ENCODE assay signal across 16 cellular contexts in the genomic region with DNA sequence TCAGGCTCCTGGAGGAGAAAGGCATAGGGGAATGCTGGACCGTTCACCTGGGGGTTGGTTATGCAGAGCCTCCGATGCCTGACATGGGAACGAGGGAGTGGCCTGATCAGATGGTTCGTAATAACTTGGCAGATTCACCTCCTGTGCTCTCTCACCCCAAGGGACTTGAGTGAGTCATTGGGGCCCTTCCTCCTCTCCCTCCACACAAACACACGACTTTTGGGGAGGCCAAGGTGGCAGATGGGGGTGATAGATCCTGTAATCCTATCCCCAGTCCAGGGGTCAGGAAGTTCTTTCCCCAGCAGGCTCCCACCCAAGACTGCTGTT. TPM values are rescaled to one million over a fixed set of nuclear protein-coding genes. Genes with fewer than 3 reads are reported as not detected.
A peak's percentile ranks its signal among the peaks of the same experiment; 100 is the strongest.
DNase-seq lines count a peak whose midpoint lies in the region; ATAC-seq, FAIRE-seq and TF ChIP-seq lines count a peak whose summit lies in the region.
"Had no signal": no experiment of that assay in that cellular context is flagged by ENCODE, and none has a peak within 500 bp of the region (broad histone marks: within the 10 kb centered on the region; RNA-seq: fewer than 3 reads in every experiment).

No MANE protein-coding gene starts in this region.

- peaks cover 2% of the 10 kb centered on the region; the same call in 1 of the 2 replicates for H3K23me2 ChIP-seq in H1 (ENCODE audit: low read depth, low read length)

- H2AK5ac ChIP-seq in H1 (ENCODE audit: low read depth, low read length), result no peak overlapping the region

- no peak overlapping the region for H2AFZ ChIP-seq in H1 (ENCODE audit: low read length)

- H3K14ac ChIP-seq in H1 (ENCODE audit: insufficient read length), result no peak overlapping the region

- POLR2A ChIA-PET in H1 (lab: Charles Lee; ENCODE audit: partially characterized antibody), result no interaction called here

- H3K4me1 Mint-ChIP-seq in stimulated activated memory B cell treated with anti-CD40 and anti-IgM and Interleukin-4, amounts not matched to agents 10 μg/mL and 1 μg/mL and 100 μg/mL, for 72 hours, result peaks cover 39% of the 10 kb centered on the region

- H3K4me1 ChIP-seq in H1 (replicated peaks in 1 of 4; ENCODE audit: control insufficient read depth in 3 of 4, insufficient read depth in 4 of 4, low read length in 3 of 4), result peaks cover 0 to 4% (median 0%) of the 10 kb centered on the region in 4 experiments; a peak in 1 of 7 replicates
- H3K4me1 ChIP-seq: colonic mucosa had no signal

- H3K27ac ChIP-seq in H1 (ENCODE audit: low read depth, low read length), result no peak overlapping the region
- H3K27ac ChIP-seq: colonic mucosa, gastroesophageal sphincter, SK-N-MC, suprapubic skin had no signal

- TF ChIP-seq POLR2A in H1 (IDR thresholded peaks at IDR 0.05; ENCODE audit: control extremely low read depth in 1 of 2, low read depth in 2 of 2, low read length in 2 of 2), result no peak

- H3K56ac ChIP-seq in H1 (replicated peaks; ENCODE audit: insufficient read length, low read depth, low read length), result no peak overlapping the region

- H2BK5ac ChIP-seq in H1 (ENCODE audit: low read depth, low read length), result no peak overlapping the region

- FAIRE-seq in H1 (lab: Jason Lieb, UNC), result no peak
- FAIRE-seq: islet of Langerhans had no signal

- peak overlapping the region; percentile 99 for H3K27ac Mint-ChIP-seq in stimulated activated memory B cell treated with anti-CD40 and anti-IgM and Interleukin-4, amounts not matched to agents 10 μg/mL and 1 μg/mL and 100 μg/mL, for 72 hours

- TF ChIP-seq CTCF in GM12865 (IDR thresholded peaks at IDR 0.05; ENCODE audit: insufficient read depth, low read depth, low read length, missing control alignments) (no peak), H1 (IDR thresholded peaks at IDR 0.05; ENCODE audit: control extremely low read depth in 1 of 3, insufficient read depth in 1 of 3, low read depth in 1 of 3, low read length in 3 of 3) (no peak)

- CTCF ChIA-PET in H1 (lab: Charles Lee; ENCODE audit: partially characterized antibody), result interaction anchor here (0.8 to 2.5 kb wide), 4 partner anchors 9 to 219 kb away, joined by 4 to 9 read pairs (median 6); no protein-coding TSS in a partner anchor

- no peak overlapping the region; the same call in 1 of the 2 replicates for H3K18ac ChIP-seq in H1 (ENCODE audit: extremely low read depth, low read length)

- H3K4me2 ChIP-seq in H1 (ENCODE audit: insufficient read depth in 1 of 2, low read depth in 2 of 2, low read length in 2 of 2), result no peak overlapping the region

- H3K4me3 ChIP-seq in GM12865 (ENCODE audit: low read depth, low read length), result no peak overlapping the region
- H3K4me3 ChIP-seq in H1 (ENCODE audit: extremely low read depth in 1 of 4, insufficient read depth in 2 of 4, low read depth in 3 of 4, low read length in 4 of 4), result no peak overlapping the region
- H3K4me3 ChIP-seq: colonic mucosa, gastroesophageal sphincter, mucosa of descending colon, SK-N-MC, suprapubic skin had no signal

- H2BK120ac ChIP-seq in H1 (replicated peaks; ENCODE audit: low read depth, low read length), result no peak overlapping the region

- no peak overlapping the region for H3K4ac ChIP-seq in H1 (replicated peaks; ENCODE audit: insufficient read length, low read depth, low read length)

- no peaks in the 10 kb centered on the region for H3K27me3 ChIP-seq in H1 (replicated peaks in 1 of 4; ENCODE audit: control insufficient read depth in 3 of 4, extremely low read depth in 1 of 4, insufficient read depth in 3 of 4, low read length in 3 of 4)
- H3K27me3 ChIP-seq: colonic mucosa, gastroesophageal sphincter, suprapubic skin had no signal

- H3K79me1 ChIP-seq in H1 (ENCODE audit: low read depth, low read length), result no peaks in the 10 kb centered on the region

- peak; percentile 73 for ATAC-seq in stimulated activated memory B cell treated with anti-CD40 and anti-IgM and Interleukin-4, amounts not matched to agents 10 μg/mL and 1 μg/mL and 100 μg/mL, for 72 hours
- ATAC-seq in HG02571 (IDR thresholded peaks at IDR 0.05; ENCODE audit: unreplicated experiment) (no peak), HG02642 (IDR thresholded peaks at IDR 0.05; ENCODE audit: poor library complexity, unreplicated experiment) (no peak)
- ATAC-seq: activated CD4-positive, CD25-positive, alpha-beta regulatory T cell treated with anti-CD3 and anti-CD28 coated beads, Interleukin-2, amount 50 U/mL, for 24 hours; gastroesophageal sphincter; mucosa of descending colon had no signal

- no peak overlapping the region for H2BK15ac ChIP-seq in H1 (ENCODE audit: low read length)

- no peaks in the 10 kb centered on the region for H3K36me3 ChIP-seq in H1 (ENCODE audit: control insufficient read depth in 2 of 4, insufficient read depth in 4 of 4, low read length in 3 of 4)
- H3K36me3 ChIP-seq: colonic mucosa, gastroesophageal sphincter, suprapubic skin had no signal

- H3K79me2 ChIP-seq in H1 (ENCODE audit: control insufficient read depth in 1 of 2, insufficient read depth in 2 of 2, low read length in 2 of 2), result no peaks in the 10 kb centered on the region

- H2BK12ac ChIP-seq in H1 (ENCODE audit: low read depth, low read length), result 0 out of 2 replicates have a peak overlapping the region, but pooled peaks have one; percentile 23

- DNase-seq in GM12865 (ENCODE audit: low read depth) (peak; percentile 36), NCI-H69 (lab: John Stamatoyannopoulos, UW) (peak; percentile 21), H1 (ENCODE audit: low read depth in 1 of 2, low spot score in 2 of 2) (no peak)
- no peak for DNase-seq in activated T-cell treated with anti-CD3 and anti-CD28 coated beads, Interleukin-2, amount 50 U/mL, for 1 hour
- DNase-seq: amniotic stem cell, colonic mucosa, mucosa of descending colon, NCI-H1694 had no signal

- no peaks in the 10 kb centered on the region for H3K36me3 Mint-ChIP-seq in stimulated activated memory B cell treated with anti-CD40 and anti-IgM and Interleukin-4, amounts not matched to agents 10 μg/mL and 1 μg/mL and 100 μg/mL, for 72 hours

- no peak overlapping the region for H4K91ac ChIP-seq in H1 (replicated peaks; ENCODE audit: insufficient read length, low read length)

- no peaks in the 10 kb centered on the region for H3K9me3 Mint-ChIP-seq in stimulated activated memory B cell treated with anti-CD40 and anti-IgM and Interleukin-4, amounts not matched to agents 10 μg/mL and 1 μg/mL and 100 μg/mL, for 72 hours

- no peaks in the 10 kb centered on the region for H3K27me3 Mint-ChIP-seq in stimulated activated memory B cell treated with anti-CD40 and anti-IgM and Interleukin-4, amounts not matched to agents 10 μg/mL and 1 μg/mL and 100 μg/mL, for 72 hours

- 71% methylated on average over 5 of the region's 5 CpGs; no CpG with 5 or more reads in 1 of the 2 experiments for WGBS in H1 (ENCODE audit: extremely low coverage in 1 of 2, insufficient coverage in 1 of 2, insufficient read length in 1 of 2, insufficient replicate concordance in 2 of 2, low coverage in 1 of 2, low lambda C conversion rate in 2 of 2, missing lambda C conversion rate in 1 of 2), 2 experiments

- TF ChIP-seq EP300 in H1 (IDR thresholded peaks at IDR 0.05; ENCODE audit: borderline replicate concordance in 1 of 2, low read depth in 2 of 2, low read length in 2 of 2), result no peak

- no peak overlapping the region for H3K4me3 Mint-ChIP-seq in stimulated activated memory B cell treated with anti-CD40 and anti-IgM and Interleukin-4, amounts not matched to agents 10 μg/mL and 1 μg/mL and 100 μg/mL, for 72 hours

- H4K5ac ChIP-seq in H1 (ENCODE audit: insufficient read length, low read depth, low read length), result no peak overlapping the region

- H4K20me1 ChIP-seq in H1 (replicated peaks in 1 of 2; ENCODE audit: control insufficient read depth in 1 of 2, insufficient read depth in 2 of 2, low read length in 2 of 2), result no peaks in the 10 kb centered on the region

- no peak overlapping the region; a peak in 1 of 7 replicates for H3K9ac ChIP-seq in H1 (replicated peaks in 1 of 4; ENCODE audit: extremely low read depth in 1 of 4, low read depth in 3 of 4, low read length in 3 of 4)

- H2BK20ac ChIP-seq in H1 (ENCODE audit: low read length), result no peak overlapping the region

- H4K8ac ChIP-seq in H1 (ENCODE audit: extremely low read depth, insufficient read depth, low read length), result no peak overlapping the region

- no peak overlapping the region for H3K23ac ChIP-seq in H1 (ENCODE audit: insufficient read length)

- no peaks in the 10 kb centered on the region for H3K9me3 ChIP-seq in H1 (ENCODE audit: insufficient read depth in 2 of 2, low read depth in 1 of 2, low read length in 1 of 2)
- H3K9me3 ChIP-seq: colonic mucosa, gastroesophageal sphincter, mucosa of descending colon, suprapubic skin had no signal

- no peak for TF ChIP-seq RAD21 in H1 (IDR thresholded peaks at IDR 0.05 in 1 of 2, conservative IDR thresholded peaks at IDR 0.05 in 1 of 2; ENCODE audit: low read depth in 2 of 2, low read length in 2 of 2)

TF ChIP-seq in H1, 55 proteins besides CTCF, POLR2A, EP300 and RAD21 (continues in another document):
- TF ChIP-seq EGR1 (IDR thresholded peaks at IDR 0.05; ENCODE audit: borderline replicate concordance, low read depth, low read length) (no peak), SIRT6 (IDR thresholded peaks at IDR 0.05; ENCODE audit: low read length) (no peak), GABPA (IDR thresholded peaks at IDR 0.05; ENCODE audit: borderline replicate concordance, insufficient read depth, low read length) (no peak), SUZ12 (IDR thresholded peaks at IDR 0.05; ENCODE audit: low read length) (no peak), JUN (IDR thresholded peaks at IDR 0.05; ENCODE audit: low read depth, low read length) (no peak), KDM4A (IDR thresholded peaks at IDR 0.05; ENCODE audit: low read depth, low read length, severe bottlenecking) (no peak)

RNA-seq across cellular contexts. Expression of gene ARFGEF2, which starts 45.6 kb away (rescaled TPM):
- total RNA-seq in H1 (2021; fragmentation: NEBNext Ultra II Directional; extraction: Animal tissue kit (Norgen Biotek cat#: 25700)), result 21.5 and 21.8 TPM in 2 replicates
- polyA plus RNA-seq in H1 (2011; rRNA removed), result 6.7 and 8.1 TPM in 2 replicates
- 9.4 TPM for polyA plus RNA-seq in H1 (2011; cell fraction: cytosol; rRNA removed)
- 14.0 TPM for polyA plus RNA-seq in H1 (2011; cell fraction: nucleus; rRNA removed)
- polyA plus RNA-seq in H1 (2012, experiment 1 of 2), result 8.8 to 14.4 TPM (median 12.1 TPM) in 4 replicates
- polyA plus RNA-seq in H1 (2012, experiment 2 of 2), result 0.66 TPM
- 9.1 TPM for polyA plus RNA-seq in H1 (2013, experiment 1 of 2)
- polyA plus RNA-seq in H1 (2013, experiment 2 of 2), result 9.3 TPM
- 33.0 and 42.7 TPM in 2 replicates for polyA minus RNA-seq in H1 (2011; rRNA and poly(A)+ RNA removed)
- 15.7 TPM for polyA minus RNA-seq in H1 (2011; cell fraction: cytosol; rRNA and poly(A)+ RNA removed)
- 33.7 TPM for polyA minus RNA-seq in H1 (2011; cell fraction: nucleus; rRNA and poly(A)+ RNA removed)

RNA-seq across cellular contexts. Expression of gene PREX1, which starts 48.1 kb away (rescaled TPM):
- 12.8 and 13.5 TPM in 2 replicates for total RNA-seq in H1 (2021; fragmentation: NEBNext Ultra II Directional; extraction: Animal tissue kit (Norgen Biotek cat#: 25700))
- 10.7 and 13.4 TPM in 2 replicates for polyA plus RNA-seq in H1 (2011; rRNA removed)
- polyA plus RNA-seq in H1 (2011; cell fraction: cytosol; rRNA removed), result 9.6 TPM
- polyA plus RNA-seq in H1 (2011; cell fraction: nucleus; rRNA removed), result 17.7 TPM
- polyA plus RNA-seq in H1 (2012, experiment 1 of 2), result 8.8 to 13.0 TPM (median 12.7 TPM) in 4 replicates
- 8.5 TPM for polyA plus RNA-seq in H1 (2012, experiment 2 of 2)
- polyA plus RNA-seq in H1 (2013, experiment 1 of 2), result 6.3 TPM
- 6.2 TPM for polyA plus RNA-seq in H1 (2013, experiment 2 of 2)
- polyA minus RNA-seq in H1 (2011; rRNA and poly(A)+ RNA removed), result 12.9 and 16.1 TPM in 2 replicates
- polyA minus RNA-seq in H1 (2011; cell fraction: cytosol; rRNA and poly(A)+ RNA removed), result 9.6 TPM
- polyA minus RNA-seq in H1 (2011; cell fraction: nucleus; rRNA and poly(A)+ RNA removed), result 8.8 TPM

Comparison
In these comparisons a context has a peak if more than half of its experiments do, and no peak if none do; other contexts are left out.
1. DNase-seq: peak in GM12865 (single experiment) and NCI-H69 (single experiment); none in H1 (0 of 2) and activated T-cell treated with anti-CD3 and anti-CD28 coated beads, Interleukin-2, amount 50 U/mL, for 1 hour (single experiment).